In the genomic region with DNA sequence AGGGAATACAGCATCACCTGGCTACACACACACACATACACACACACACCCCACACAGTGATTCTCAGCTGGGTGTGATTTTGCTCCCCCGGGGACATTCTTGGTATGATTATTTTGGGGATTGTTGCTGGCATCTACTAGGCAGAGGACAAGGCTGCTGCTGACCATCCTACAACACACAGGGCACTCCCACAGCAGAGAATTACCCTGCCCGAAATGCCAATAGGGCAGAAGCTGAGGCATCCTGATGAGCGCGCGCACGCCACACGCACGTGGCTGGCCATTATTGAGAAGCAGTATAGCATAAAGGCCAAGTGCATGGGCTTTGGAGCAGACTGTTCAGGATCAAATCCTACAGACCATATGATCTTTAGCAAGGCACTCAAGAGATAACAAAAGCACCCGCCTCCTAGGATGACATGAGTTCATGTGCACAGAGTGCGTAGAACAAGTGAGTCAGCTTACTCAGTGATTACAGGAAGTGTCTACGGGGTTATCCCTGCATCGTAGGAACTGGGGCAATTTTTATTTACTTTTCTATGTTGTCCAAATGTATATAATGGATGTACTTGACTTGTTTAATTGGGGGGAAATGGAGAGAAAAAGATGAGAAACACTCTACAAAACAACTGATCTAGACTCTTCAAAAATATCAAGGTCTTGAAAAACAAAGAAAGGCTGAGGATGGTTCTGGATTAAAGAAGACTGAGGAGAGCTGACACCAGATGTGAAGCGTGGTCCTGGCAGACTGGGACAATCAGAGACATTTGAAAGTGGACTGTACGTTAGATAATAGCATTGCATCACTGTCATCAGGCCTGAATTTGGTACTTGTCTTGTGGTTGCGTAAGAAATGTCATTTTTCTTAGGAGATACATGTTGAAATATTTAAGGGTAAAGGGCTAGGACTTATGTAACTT, we compare ENCODE assay signal across 1 cellular context.
TF ChIP-seq lines count a peak whose summit lies in the region.

No MANE protein-coding gene starts in this region.

TF ChIP-seq in HepG2, 621 proteins besides CTCF, POLR2A, EP300 and RAD21 (continued from another document):
- TF ChIP-seq ZNF816 (CRISPR knock-in tag; IDR thresholded peaks at IDR 0.05; ENCODE audit: borderline replicate concordance) (no peak), ZNF660 (CRISPR knock-in tag; IDR thresholded peaks at IDR 0.05; ENCODE audit: borderline replicate concordance, low read depth) (no peak), ZSCAN30 (CRISPR knock-in tag; IDR thresholded peaks at IDR 0.05) (no peak), AGO2 (optimal IDR thresholded peaks at IDR 0.05; ENCODE audit: low read depth, low read length) (no peak), SATB2 (CRISPR knock-in tag; IDR thresholded peaks at IDR 0.05) (no peak), NR2F6 (IDR thresholded peaks at IDR 0.05) (peak; percentile 28; the same call in 1 of the 2 replicates), NR2F6 (CRISPR knock-in tag; IDR thresholded peaks at IDR 0.05) (0 out of 2 replicates have a peak, but pooled peaks have one; percentile 8), SPEN (CRISPR knock-in tag; IDR thresholded peaks at IDR 0.05; ENCODE audit: low read depth) (no peak), ZNF446 (CRISPR knock-in tag; IDR thresholded peaks at IDR 0.05) (no peak), ZNF180 (CRISPR knock-in tag; IDR thresholded peaks at IDR 0.05; ENCODE audit: borderline replicate concordance, low read depth) (no peak), ZNF614 (CRISPR knock-in tag; IDR thresholded peaks at IDR 0.05; ENCODE audit: borderline replicate concordance) (0 out of 2 replicates have a peak, but pooled peaks have one; percentile 6), TEAD3 (CRISPR knock-in tag; optimal IDR thresholded peaks at IDR 0.05; ENCODE audit: borderline replicate concordance) (peak; percentile 42), ZNF761 (CRISPR knock-in tag; conservative IDR thresholded peaks at IDR 0.05) (no peak), ZNF841 (CRISPR knock-in tag; IDR thresholded peaks at IDR 0.05; ENCODE audit: borderline replicate concordance) (0 out of 2 replicates have a peak, but pooled peaks have one; percentile 22), NCOA5 (CRISPR knock-in tag; IDR thresholded peaks at IDR 0.05) (no peak)
- TF ChIP-seq, protein P1, sequence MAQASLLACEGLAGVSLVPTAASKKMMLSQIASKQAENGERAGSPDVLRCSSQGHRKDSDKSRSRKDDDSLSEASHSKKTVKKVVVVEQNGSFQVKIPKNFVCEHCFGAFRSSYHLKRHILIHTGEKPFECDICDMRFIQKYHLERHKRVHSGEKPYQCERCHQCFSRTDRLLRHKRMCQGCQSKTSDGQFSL (CRISPR knock-in tag; IDR thresholded peaks at IDR 0.05): no peak
